Comparison of ENCODE assay signal across 1 cellular context in the genomic region with DNA sequence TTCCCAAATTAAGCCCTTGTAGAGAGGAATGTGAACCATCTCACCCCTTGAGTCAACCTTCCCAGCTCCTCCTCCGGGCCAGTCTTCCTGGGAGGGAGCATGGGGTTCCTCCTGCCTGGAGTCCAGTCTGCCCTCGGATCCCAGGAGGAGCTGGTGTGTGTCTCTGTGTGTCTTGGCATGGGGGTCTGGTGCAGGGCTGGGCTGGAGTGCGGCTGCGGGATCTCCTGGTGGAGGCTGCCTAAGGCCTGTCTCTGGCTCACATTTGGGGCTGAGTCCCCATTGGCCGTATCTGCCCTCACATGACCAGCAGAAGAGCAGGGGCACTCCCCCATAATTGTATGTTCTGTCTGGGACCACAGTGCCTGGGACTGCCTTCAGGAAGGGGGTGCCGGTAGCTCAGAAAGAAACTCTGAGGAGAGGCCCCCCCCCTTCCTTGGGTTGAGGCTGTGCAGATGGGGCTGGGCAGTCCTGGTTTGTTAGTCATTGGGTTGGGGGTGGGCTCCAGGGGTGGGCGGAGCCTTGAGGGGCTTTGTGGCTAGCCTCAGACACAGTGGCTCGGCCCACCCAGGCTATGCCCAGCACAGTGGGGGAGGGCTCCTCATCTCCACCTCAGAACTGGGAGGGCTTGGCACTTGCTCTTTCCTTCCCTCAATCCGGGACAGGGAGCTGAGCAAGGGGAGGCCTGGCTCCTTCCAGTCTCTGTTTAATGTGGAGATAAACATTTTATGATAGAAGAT.
TF ChIP-seq lines count a peak whose summit lies in the region.

No MANE protein-coding gene starts in this region.

TF ChIP-seq in IMR-90, 13 proteins besides CTCF, POLR2A, EP300 and RAD21 (continued from another document):
- TF ChIP-seq, protein P1, sequence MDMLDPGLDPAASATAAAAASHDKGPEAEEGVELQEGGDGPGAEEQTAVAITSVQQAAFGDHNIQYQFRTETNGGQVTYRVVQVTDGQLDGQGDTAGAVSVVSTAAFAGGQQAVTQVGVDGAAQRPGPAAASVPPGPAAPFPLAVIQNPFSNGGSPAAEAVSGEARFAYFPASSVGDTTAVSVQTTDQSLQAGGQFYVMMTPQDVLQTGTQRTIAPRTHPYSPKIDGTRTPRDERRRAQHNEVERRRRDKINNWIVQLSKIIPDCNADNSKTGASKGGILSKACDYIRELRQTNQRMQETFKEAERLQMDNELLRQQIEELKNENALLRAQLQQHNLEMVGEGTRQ (IDR thresholded peaks at IDR 0.05; ENCODE audit: low read depth, low read length), result peak; percentile 77
- TF ChIP-seq CHD1 (IDR thresholded peaks at IDR 0.05; ENCODE audit: low read depth, low read length), result no peak
